ENCODE assay signal across 1 cellular context in the genomic region with DNA sequence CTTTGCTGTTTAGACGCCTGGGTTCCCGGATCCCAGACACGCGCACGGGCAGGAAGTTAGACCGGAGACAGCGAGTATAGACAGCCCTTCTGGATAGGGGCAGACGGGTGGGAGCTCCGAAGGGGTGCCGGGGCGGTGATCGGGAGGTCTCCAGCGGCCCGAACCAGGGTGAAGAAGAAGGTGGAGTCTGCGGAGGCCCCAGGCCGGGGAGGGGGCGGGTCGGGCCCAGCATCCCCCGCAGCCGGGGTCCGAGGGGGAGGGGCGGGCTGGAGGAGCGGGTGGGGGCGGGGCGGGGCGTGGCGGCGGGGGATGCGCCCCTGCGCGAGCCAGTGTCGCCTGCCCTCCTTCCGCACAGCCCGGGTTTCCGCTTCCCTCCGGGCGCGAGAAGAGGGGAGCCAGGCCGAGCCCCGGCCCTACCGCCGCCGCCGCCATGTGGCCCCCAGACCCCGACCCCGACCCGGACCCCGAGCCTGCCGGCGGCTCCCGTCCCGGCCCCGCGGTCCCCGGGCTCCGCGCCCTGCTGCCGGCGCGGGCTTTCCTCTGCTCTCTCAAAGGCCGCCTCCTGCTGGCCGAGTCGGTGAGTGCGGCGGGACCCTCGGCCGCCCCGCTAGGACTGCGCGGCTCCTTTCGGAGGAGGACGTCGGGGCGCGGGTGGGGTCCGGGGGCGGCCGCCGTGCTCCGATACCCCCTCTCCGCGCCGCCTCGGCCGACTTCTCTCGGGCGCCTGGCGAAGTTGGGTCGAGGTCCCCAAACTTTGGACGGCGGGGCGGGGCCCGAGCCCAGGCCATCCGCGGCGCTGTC.
A peak's percentile ranks its signal among the peaks of the same experiment; 100 is the strongest.
TF ChIP-seq lines count a peak whose summit lies in the region.

A gene with protein sequence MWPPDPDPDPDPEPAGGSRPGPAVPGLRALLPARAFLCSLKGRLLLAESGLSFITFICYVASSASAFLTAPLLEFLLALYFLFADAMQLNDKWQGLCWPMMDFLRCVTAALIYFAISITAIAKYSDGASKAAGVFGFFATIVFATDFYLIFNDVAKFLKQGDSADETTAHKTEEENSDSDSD (plus strand): TSS at position 329 of the 801 bp plus-strand sequence. CDS start 102 bp downstream, at position 431.

TF ChIP-seq in HepG2, 621 proteins besides CTCF, POLR2A, EP300 and RAD21 (continued from another document and continues in another):
- TF ChIP-seq, protein P1, sequence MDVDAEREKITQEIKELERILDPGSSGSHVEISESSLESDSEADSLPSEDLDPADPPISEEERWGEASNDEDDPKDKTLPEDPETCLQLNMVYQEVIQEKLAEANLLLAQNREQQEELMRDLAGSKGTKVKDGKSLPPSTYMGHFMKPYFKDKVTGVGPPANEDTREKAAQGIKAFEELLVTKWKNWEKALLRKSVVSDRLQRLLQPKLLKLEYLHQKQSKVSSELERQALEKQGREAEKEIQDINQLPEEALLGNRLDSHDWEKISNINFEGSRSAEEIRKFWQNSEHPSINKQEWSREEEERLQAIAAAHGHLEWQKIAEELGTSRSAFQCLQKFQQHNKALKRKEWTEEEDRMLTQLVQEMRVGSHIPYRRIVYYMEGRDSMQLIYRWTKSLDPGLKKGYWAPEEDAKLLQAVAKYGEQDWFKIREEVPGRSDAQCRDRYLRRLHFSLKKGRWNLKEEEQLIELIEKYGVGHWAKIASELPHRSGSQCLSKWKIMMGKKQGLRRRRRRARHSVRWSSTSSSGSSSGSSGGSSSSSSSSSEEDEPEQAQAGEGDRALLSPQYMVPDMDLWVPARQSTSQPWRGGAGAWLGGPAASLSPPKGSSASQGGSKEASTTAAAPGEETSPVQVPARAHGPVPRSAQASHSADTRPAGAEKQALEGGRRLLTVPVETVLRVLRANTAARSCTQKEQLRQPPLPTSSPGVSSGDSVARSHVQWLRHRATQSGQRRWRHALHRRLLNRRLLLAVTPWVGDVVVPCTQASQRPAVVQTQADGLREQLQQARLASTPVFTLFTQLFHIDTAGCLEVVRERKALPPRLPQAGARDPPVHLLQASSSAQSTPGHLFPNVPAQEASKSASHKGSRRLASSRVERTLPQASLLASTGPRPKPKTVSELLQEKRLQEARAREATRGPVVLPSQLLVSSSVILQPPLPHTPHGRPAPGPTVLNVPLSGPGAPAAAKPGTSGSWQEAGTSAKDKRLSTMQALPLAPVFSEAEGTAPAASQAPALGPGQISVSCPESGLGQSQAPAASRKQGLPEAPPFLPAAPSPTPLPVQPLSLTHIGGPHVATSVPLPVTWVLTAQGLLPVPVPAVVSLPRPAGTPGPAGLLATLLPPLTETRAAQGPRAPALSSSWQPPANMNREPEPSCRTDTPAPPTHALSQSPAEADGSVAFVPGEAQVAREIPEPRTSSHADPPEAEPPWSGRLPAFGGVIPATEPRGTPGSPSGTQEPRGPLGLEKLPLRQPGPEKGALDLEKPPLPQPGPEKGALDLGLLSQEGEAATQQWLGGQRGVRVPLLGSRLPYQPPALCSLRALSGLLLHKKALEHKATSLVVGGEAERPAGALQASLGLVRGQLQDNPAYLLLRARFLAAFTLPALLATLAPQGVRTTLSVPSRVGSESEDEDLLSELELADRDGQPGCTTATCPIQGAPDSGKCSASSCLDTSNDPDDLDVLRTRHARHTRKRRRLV (CRISPR knock-in tag; IDR thresholded peaks at IDR 0.05), result no peak
- TF ChIP-seq, protein P2, sequence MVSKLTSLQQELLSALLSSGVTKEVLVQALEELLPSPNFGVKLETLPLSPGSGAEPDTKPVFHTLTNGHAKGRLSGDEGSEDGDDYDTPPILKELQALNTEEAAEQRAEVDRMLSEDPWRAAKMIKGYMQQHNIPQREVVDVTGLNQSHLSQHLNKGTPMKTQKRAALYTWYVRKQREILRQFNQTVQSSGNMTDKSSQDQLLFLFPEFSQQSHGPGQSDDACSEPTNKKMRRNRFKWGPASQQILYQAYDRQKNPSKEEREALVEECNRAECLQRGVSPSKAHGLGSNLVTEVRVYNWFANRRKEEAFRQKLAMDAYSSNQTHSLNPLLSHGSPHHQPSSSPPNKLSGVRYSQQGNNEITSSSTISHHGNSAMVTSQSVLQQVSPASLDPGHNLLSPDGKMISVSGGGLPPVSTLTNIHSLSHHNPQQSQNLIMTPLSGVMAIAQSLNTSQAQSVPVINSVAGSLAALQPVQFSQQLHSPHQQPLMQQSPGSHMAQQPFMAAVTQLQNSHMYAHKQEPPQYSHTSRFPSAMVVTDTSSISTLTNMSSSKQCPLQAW (CRISPR knock-in tag; IDR thresholded peaks at IDR 0.05), result no peak
- TF ChIP-seq HOXA5 (CRISPR knock-in tag; IDR thresholded peaks at IDR 0.05) (no peak), ZSCAN31 (CRISPR knock-in tag; IDR thresholded peaks at IDR 0.05; ENCODE audit: low read depth) (peak; percentile 70; the same call in 1 of the 2 replicates), ESRRA (CRISPR knock-in tag; IDR thresholded peaks at IDR 0.05; ENCODE audit: low read depth) (0 out of 2 replicates have a peak, but pooled peaks have one; percentile 45), ARNTL (CRISPR knock-in tag; IDR thresholded peaks at IDR 0.05) (no peak; the same call in 1 of the 2 replicates), HHEX (CRISPR knock-in tag; IDR thresholded peaks at IDR 0.05) (no peak), ZNF335 (CRISPR knock-in tag; IDR thresholded peaks at IDR 0.05) (no peak), TIGD3 (CRISPR knock-in tag; IDR thresholded peaks at IDR 0.05; ENCODE audit: borderline replicate concordance) (no peak), ERF (CRISPR knock-in tag; IDR thresholded peaks at IDR 0.05) (peak; percentile 19; the same call in 1 of the 2 replicates), ZNF382 (CRISPR knock-in tag; IDR thresholded peaks at IDR 0.05; ENCODE audit: borderline replicate concordance) (no peak), TOPORS (CRISPR knock-in tag; IDR thresholded peaks at IDR 0.05) (0 out of 2 replicates have a peak, but pooled peaks have one; percentile 15), TAF1 (CRISPR knock-in tag; IDR thresholded peaks at IDR 0.05) (peak; percentile 32; the same call in 1 of the 2 replicates), ZNF224 (CRISPR knock-in tag; IDR thresholded peaks at IDR 0.05) (no peak), MZF1 (CRISPR knock-in tag; IDR thresholded peaks at IDR 0.05; ENCODE audit: borderline replicate concordance) (no peak), ZEB1 (IDR thresholded peaks at IDR 0.05; ENCODE audit: insufficient replicate concordance, low read depth) (no peak), RFXAP (CRISPR knock-in tag; IDR thresholded peaks at IDR 0.05; ENCODE audit: borderline replicate concordance) (0 out of 2 replicates have a peak, but pooled peaks have one; percentile 33), TBL1XR1 (IDR thresholded peaks at IDR 0.05; ENCODE audit: borderline replicate concordance, low read length, partially characterized antibody) (no peak), MTF2 (CRISPR knock-in tag; IDR thresholded peaks at IDR 0.05; ENCODE audit: borderline replicate concordance) (no peak), GLMP (CRISPR knock-in tag; IDR thresholded peaks at IDR 0.05; ENCODE audit: borderline replicate concordance) (no peak), ZNF746 (CRISPR knock-in tag; IDR thresholded peaks at IDR 0.05) (no peak; the same call in 1 of the 2 replicates), MAFF (IDR thresholded peaks at IDR 0.05; ENCODE audit: low read depth, low read length) (no peak), CBX1 (IDR thresholded peaks at IDR 0.05; ENCODE audit: low read depth) (no peak), ZNF607 (CRISPR knock-in tag; IDR thresholded peaks at IDR 0.05; ENCODE audit: borderline replicate concordance) (no peak), PRMT3 (CRISPR knock-in tag; IDR thresholded peaks at IDR 0.05; ENCODE audit: borderline replicate concordance, low read depth) (no peak), ZNF766 (CRISPR knock-in tag; IDR thresholded peaks at IDR 0.05; ENCODE audit: borderline replicate concordance) (peak; percentile 52; the same call in 1 of the 2 replicates), ADNP (CRISPR knock-in tag; IDR thresholded peaks at IDR 0.05) (no peak)
- TF ChIP-seq, protein P3, sequence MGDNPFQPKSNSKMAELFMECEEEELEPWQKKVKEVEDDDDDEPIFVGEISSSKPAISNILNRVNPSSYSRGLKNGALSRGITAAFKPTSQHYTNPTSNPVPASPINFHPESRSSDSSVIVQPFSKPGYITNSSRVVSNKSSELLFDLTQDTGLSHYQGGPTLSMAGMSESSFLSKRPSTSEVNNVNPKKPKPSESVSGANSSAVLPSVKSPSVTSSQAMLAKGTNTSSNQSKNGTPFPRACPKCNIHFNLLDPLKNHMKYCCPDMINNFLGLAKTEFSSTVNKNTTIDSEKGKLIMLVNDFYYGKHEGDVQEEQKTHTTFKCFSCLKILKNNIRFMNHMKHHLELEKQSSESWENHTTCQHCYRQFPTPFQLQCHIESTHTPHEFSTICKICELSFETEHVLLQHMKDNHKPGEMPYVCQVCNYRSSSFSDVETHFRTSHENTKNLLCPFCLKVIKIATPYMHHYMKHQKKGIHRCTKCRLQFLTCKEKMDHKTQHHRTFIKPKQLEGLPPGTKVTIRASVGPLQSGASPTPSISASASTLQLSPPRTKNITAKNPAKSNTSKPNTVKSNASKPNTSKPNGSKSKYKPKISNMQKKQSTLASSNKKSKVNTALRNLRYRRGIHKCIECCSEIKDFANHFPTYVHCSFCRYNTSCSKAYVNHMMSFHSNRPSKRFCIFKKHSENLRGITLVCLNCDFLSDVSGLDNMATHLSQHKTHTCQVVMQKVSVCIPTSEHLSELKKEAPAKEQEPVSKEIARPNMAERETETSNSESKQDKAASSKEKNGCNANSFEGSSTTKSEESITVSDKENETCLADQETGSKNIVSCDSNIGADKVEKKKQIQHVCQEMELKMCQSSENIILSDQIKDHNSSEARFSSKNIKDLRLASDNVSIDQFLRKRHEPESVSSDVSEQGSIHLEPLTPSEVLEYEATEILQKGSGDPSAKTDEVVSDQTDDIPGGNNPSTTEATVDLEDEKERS (CRISPR knock-in tag; IDR thresholded peaks at IDR 0.05), result no peak
- TF ChIP-seq, protein P4, sequence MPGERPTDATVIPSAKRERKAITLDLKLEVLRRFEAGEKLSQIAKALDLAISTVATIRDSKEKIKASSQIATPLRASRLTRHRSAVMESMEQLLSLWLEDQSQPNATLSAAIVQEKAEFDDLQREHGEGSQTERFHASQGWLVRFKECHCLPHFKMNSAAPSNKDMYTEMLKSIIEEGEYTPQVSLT (CRISPR knock-in tag; IDR thresholded peaks at IDR 0.05; ENCODE audit: borderline replicate concordance, low read depth), result no peak
- TF ChIP-seq, protein P5, sequence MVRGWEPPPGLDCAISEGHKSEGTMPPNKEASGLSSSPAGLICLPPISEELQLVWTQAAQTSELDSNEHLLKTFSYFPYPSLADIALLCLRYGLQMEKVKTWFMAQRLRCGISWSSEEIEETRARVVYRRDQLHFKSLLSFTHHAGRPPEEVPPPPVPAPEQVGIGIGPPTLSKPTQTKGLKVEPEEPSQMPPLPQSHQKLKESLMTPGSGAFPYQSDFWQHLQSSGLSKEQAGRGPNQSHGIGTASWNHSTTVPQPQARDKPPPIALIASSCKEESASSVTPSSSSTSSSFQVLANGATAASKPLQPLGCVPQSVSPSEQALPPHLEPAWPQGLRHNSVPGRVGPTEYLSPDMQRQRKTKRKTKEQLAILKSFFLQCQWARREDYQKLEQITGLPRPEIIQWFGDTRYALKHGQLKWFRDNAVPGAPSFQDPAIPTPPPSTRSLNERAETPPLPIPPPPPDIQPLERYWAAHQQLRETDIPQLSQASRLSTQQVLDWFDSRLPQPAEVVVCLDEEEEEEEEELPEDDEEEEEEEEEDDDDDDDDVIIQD (CRISPR knock-in tag; IDR thresholded peaks at IDR 0.05; ENCODE audit: low read depth), result no peak
- TF ChIP-seq, protein P6, sequence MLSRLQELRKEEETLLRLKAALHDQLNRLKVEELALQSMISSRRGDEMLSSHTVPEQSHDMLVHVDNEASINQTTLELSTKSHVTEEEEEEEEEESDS (CRISPR knock-in tag; IDR thresholded peaks at IDR 0.05; ENCODE audit: borderline replicate concordance), result no peak
- TF ChIP-seq, protein P7, sequence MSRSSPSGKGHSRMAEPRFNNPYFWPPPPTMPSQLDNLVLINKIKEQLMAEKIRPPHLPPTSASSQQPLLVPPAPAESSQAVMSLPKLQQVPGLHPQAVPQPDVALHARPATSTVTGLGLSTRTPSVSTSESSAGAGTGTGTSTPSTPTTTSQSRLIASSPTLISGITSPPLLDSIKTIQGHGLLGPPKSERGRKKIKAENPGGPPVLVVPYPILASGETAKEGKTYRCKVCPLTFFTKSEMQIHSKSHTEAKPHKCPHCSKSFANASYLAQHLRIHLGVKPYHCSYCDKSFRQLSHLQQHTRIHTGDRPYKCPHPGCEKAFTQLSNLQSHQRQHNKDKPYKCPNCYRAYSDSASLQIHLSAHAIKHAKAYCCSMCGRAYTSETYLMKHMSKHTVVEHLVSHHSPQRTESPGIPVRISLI (CRISPR knock-in tag; IDR thresholded peaks at IDR 0.05; ENCODE audit: borderline replicate concordance), result no peak
